Comparison of ENCODE assay signal across 1 cellular context in the genomic region with DNA sequence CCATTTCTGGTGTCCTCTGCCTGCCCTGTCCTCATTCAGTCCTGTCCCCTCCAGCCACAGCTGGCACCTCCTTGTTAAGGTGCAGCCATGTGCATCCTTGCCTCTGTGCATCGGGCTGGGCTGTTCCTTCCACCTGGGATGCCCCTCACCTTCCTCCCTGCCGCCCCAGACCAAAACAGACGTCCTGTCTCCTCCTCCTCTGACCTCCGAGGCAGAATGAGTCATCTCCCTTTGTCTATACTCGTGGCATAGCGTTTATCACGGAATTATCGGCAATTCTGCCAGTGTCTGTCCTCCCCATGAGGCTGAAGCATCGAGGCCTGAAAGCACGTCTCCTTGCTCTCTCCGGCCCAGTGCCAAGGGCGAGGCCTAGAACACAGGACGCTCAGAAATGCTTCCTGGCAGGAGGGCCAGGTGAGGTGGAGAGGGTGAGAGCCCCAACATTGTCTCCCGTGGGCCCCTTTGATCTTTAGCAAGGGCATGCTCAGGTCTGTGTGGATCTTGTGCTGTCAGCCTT.
A peak's percentile ranks its signal among the peaks of the same experiment; 100 is the strongest.
TF ChIP-seq lines count a peak whose summit lies in the region.

No MANE protein-coding gene starts in this region.

TF ChIP-seq in H1, 55 proteins besides CTCF, POLR2A, EP300 and RAD21 (continued from another document):
- TF ChIP-seq, protein P1, sequence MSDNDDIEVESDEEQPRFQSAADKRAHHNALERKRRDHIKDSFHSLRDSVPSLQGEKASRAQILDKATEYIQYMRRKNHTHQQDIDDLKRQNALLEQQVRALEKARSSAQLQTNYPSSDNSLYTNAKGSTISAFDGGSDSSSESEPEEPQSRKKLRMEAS (IDR thresholded peaks at IDR 0.05): 0 out of 2 replicates have a peak, but pooled peaks have one; percentile 45
